ENCODE assay signal across 10 cellular contexts in genomic region chr2:30226144-30227032, GRCh38. TPM values are rescaled to one million over a fixed set of nuclear protein-coding genes. Genes with fewer than 3 reads are reported as not detected.
DNase-seq lines count a peak whose midpoint lies in the region; ATAC-seq and TF ChIP-seq lines count a peak whose summit lies in the region.
"Had no signal": no experiment of that assay in that cellular context is flagged by ENCODE, and none has a peak within 500 bp of the region (broad histone marks: within the 10 kb centered on the region; RNA-seq: fewer than 3 reads in every experiment).

No MANE protein-coding gene starts in this region.

- ATAC-seq in GM19463 (IDR thresholded peaks at IDR 0.05; ENCODE audit: unreplicated experiment), result peak; percentile 22
- no peak for ATAC-seq in activated naive CD8-positive, alpha-beta T cell treated with anti-CD3 and anti-CD28 coated beads, Interleukin-2, amount 10 ng/mL, durations not matched to agents 7 days and 5 days (ENCODE audit: low read depth)
- ATAC-seq in naive B cell (ENCODE audit: low read depth in 2 of 2), result no peak

- peaks cover 1% of the 10 kb centered on the region for H3K36me3 Mint-ChIP-seq in activated naive CD8-positive, alpha-beta T cell treated with anti-CD3 and anti-CD28 coated beads, Interleukin-2, amount 10 ng/mL, durations not matched to agents 7 days and 5 days
- no peaks in the 10 kb centered on the region for H3K36me3 Mint-ChIP-seq in naive B cell

- CTCF ChIA-PET in AG04449 (lab: Yijun Ruan, JAX), result interaction anchor here (1.4 to 8.3 kb wide), 7 partner anchors 9 to 485 kb away, joined by 4 to 71 read pairs (median 11); no protein-coding TSS in a partner anchor

- H3K27ac Mint-ChIP-seq in activated naive CD8-positive, alpha-beta T cell treated with anti-CD3 and anti-CD28 coated beads, Interleukin-2, amount 10 ng/mL, durations not matched to agents 7 days and 5 days, result peak overlapping the region; percentile 99
- peak overlapping the region; percentile 99 to 100 (median 99) for H3K27ac Mint-ChIP-seq in naive B cell

- H3K4me1 Mint-ChIP-seq in activated naive CD8-positive, alpha-beta T cell treated with anti-CD3 and anti-CD28 coated beads, Interleukin-2, amount 10 ng/mL, durations not matched to agents 7 days and 5 days, result peaks cover 42% of the 10 kb centered on the region
- H3K4me1 Mint-ChIP-seq in naive B cell, result peaks cover 53 to 66% (median 60%) of the 10 kb centered on the region in 3 donors

- H3K4me3 Mint-ChIP-seq in activated naive CD8-positive, alpha-beta T cell treated with anti-CD3 and anti-CD28 coated beads, Interleukin-2, amount 10 ng/mL, durations not matched to agents 7 days and 5 days, result peak overlapping the region; percentile 98
- peak overlapping the region in 7 of 8 donors; percentile 71 to 98 (median 95) for H3K4me3 Mint-ChIP-seq in naive B cell

- H3K4me3 ChIP-seq in AG04449 (ENCODE audit: low read depth, low read length), result no peak overlapping the region

- no peak for TF ChIP-seq CTCF in AG04449 (IDR thresholded peaks at IDR 0.05; ENCODE audit: insufficient read depth, low read length, missing control alignments)

- no peaks in the 10 kb centered on the region for H3K9me3 Mint-ChIP-seq in activated naive CD8-positive, alpha-beta T cell treated with anti-CD3 and anti-CD28 coated beads, Interleukin-2, amount 10 ng/mL, durations not matched to agents 7 days and 5 days
- no peaks in the 10 kb centered on the region for H3K9me3 Mint-ChIP-seq in naive B cell

- POLR2A ChIA-PET in AG04449 (lab: Yijun Ruan, JAX), result no interaction called here
- POLR2A ChIA-PET in activated naive CD8-positive, alpha-beta T cell treated with anti-CD3 and anti-CD28 coated beads, Interleukin-2, amount 10 ng/mL, durations not matched to agents 7 days and 5 days (lab: Charles Lee), result interaction anchor here (0.5 to 2.8 kb wide), 10 partner anchors 14 to 221 kb away, joined by 3 to 18 read pairs (median 4); partner anchors contain the start of genes LCLAT1 and YPEL5

- DNase-seq in AG04449 (ENCODE audit: low read depth, low spot score), result peak; percentile 52
- no peak for DNase-seq in activated naive CD8-positive, alpha-beta T cell treated with anti-CD3 and anti-CD28 coated beads, Interleukin-2, amount 10 ng/mL, durations not matched to agents 7 days and 5 days
- no peak for DNase-seq in naive B cell
- no peak for DNase-seq in NCI-H2107 (lab: John Stamatoyannopoulos, UW)
- no peak for DNase-seq in MV-4-11 (lab: John Stamatoyannopoulos, UW)
- DNase-seq in AG08396 (ENCODE audit: low spot score), result no peak
- DNase-seq in NCI-H1105 (lab: John Stamatoyannopoulos, UW), result no peak
- DNase-seq: KG1; stimulated activated CD4-positive, alpha-beta T cell treated with anti-CD3 and anti-CD28 coated beads, Interleukin-4, amount 100 ng/mL, for 1 hour had no signal

- peaks cover 2% of the 10 kb centered on the region for H3K27me3 Mint-ChIP-seq in activated naive CD8-positive, alpha-beta T cell treated with anti-CD3 and anti-CD28 coated beads, Interleukin-2, amount 10 ng/mL, durations not matched to agents 7 days and 5 days
- no peaks in the 10 kb centered on the region for H3K27me3 Mint-ChIP-seq in naive B cell

RNA-seq across cellular contexts. Expression of gene LBH, which starts 4.9 kb away (rescaled TPM):
- total RNA-seq in activated naive CD8-positive, alpha-beta T cell treated with anti-CD3 and anti-CD28 coated beads, Interleukin-2, amount 10 ng/mL, durations not matched to agents 7 days and 5 days, result 100 to 1,000 TPM; 169 to 186 TPM
- polyA plus RNA-seq in naive B cell (ENCODE audit: low read depth in 6 of 6), result 100 to 1,000 TPM; 191 to 297 (median 221) TPM
